In the genomic region with DNA sequence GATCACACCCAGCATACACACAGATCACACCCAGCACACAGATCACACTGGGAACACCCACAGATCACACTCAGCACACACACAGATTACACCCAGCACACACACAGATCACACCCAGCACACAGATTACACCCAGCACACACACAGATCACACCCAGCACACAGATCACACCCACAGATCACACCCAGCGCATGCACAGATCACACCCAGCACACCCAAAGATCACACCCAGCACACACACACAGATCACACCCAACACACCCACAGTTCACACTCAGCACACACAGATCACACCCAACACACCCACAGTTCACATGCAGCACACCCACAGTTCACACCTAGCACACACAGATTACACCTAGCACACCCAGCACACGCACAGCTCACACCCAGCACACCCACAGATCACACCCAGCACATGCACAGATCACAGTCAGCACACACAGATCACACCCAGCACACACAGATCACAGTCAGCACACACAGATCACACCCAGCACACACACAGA, we compare ENCODE assay signal across 2 cellular contexts.
TF ChIP-seq lines count a peak whose summit lies in the region.

No MANE protein-coding gene starts in this region.

TF ChIP-seq in HepG2, 621 proteins besides CTCF, POLR2A, EP300 and RAD21:
- 0 out of 2 replicates have a peak, but pooled peaks have one; percentile 27 for TF ChIP-seq IKZF1 (IDR thresholded peaks at IDR 0.05)
- 0 out of 2 replicates have a peak, but pooled peaks have one; percentile 53 for TF ChIP-seq NONO (IDR thresholded peaks at IDR 0.05)
- TF ChIP-seq NONO (CRISPR knock-in tag; conservative IDR thresholded peaks at IDR 0.05): no peak
- TF ChIP-seq ZNF383 (CRISPR knock-in tag; IDR thresholded peaks at IDR 0.05; ENCODE audit: borderline replicate concordance): no peak
- TF ChIP-seq, protein P1, sequence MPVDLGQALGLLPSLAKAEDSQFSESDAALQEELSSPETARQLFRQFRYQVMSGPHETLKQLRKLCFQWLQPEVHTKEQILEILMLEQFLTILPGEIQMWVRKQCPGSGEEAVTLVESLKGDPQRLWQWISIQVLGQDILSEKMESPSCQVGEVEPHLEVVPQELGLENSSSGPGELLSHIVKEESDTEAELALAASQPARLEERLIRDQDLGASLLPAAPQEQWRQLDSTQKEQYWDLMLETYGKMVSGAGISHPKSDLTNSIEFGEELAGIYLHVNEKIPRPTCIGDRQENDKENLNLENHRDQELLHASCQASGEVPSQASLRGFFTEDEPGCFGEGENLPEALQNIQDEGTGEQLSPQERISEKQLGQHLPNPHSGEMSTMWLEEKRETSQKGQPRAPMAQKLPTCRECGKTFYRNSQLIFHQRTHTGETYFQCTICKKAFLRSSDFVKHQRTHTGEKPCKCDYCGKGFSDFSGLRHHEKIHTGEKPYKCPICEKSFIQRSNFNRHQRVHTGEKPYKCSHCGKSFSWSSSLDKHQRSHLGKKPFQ (CRISPR knock-in tag; IDR thresholded peaks at IDR 0.05; ENCODE audit: insufficient replicate concordance): peak; percentile 58
- no peak for TF ChIP-seq TCF7 (IDR thresholded peaks at IDR 0.05; ENCODE audit: low read depth)
- TF ChIP-seq ZNF883 (CRISPR knock-in tag; IDR thresholded peaks at IDR 0.05; ENCODE audit: not compliant biosample characterization): no peak
- TF ChIP-seq RNF2 (conservative IDR thresholded peaks at IDR 0.05; ENCODE audit: low read depth): no peak
- TF ChIP-seq, protein P2, sequence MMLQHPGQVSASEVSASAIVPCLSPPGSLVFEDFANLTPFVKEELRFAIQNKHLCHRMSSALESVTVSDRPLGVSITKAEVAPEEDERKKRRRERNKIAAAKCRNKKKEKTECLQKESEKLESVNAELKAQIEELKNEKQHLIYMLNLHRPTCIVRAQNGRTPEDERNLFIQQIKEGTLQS (CRISPR knock-in tag; IDR thresholded peaks at IDR 0.05): no peak

TF ChIP-seq in K562, 482 proteins besides CTCF, POLR2A, EP300 and RAD21:
- no peak for TF ChIP-seq U2AF2 (optimal IDR thresholded peaks at IDR 0.05; ENCODE audit: low read depth, low read length)
- no peak for TF ChIP-seq TRIM24 (IDR thresholded peaks at IDR 0.05)
- TF ChIP-seq ZNF764 (CRISPR knock-in tag; IDR thresholded peaks at IDR 0.05; ENCODE audit: low read depth): no peak
- TF ChIP-seq NCOA2 (IDR thresholded peaks at IDR 0.05; ENCODE audit: partially characterized antibody in 2 of 2): no peak
- TF ChIP-seq, protein P3, sequence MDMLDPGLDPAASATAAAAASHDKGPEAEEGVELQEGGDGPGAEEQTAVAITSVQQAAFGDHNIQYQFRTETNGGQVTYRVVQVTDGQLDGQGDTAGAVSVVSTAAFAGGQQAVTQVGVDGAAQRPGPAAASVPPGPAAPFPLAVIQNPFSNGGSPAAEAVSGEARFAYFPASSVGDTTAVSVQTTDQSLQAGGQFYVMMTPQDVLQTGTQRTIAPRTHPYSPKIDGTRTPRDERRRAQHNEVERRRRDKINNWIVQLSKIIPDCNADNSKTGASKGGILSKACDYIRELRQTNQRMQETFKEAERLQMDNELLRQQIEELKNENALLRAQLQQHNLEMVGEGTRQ (CRISPR knock-in tag; IDR thresholded peaks at IDR 0.05): no peak
- TF ChIP-seq, protein P4, sequence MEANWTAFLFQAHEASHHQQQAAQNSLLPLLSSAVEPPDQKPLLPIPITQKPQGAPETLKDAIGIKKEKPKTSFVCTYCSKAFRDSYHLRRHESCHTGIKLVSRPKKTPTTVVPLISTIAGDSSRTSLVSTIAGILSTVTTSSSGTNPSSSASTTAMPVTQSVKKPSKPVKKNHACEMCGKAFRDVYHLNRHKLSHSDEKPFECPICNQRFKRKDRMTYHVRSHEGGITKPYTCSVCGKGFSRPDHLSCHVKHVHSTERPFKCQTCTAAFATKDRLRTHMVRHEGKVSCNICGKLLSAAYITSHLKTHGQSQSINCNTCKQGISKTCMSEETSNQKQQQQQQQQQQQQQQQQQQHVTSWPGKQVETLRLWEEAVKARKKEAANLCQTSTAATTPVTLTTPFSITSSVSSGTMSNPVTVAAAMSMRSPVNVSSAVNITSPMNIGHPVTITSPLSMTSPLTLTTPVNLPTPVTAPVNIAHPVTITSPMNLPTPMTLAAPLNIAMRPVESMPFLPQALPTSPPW (CRISPR knock-in tag; IDR thresholded peaks at IDR 0.05): no peak
- no peak for TF ChIP-seq MTA3 (IDR thresholded peaks at IDR 0.05; ENCODE audit: borderline replicate concordance)
- TF ChIP-seq, protein P5, sequence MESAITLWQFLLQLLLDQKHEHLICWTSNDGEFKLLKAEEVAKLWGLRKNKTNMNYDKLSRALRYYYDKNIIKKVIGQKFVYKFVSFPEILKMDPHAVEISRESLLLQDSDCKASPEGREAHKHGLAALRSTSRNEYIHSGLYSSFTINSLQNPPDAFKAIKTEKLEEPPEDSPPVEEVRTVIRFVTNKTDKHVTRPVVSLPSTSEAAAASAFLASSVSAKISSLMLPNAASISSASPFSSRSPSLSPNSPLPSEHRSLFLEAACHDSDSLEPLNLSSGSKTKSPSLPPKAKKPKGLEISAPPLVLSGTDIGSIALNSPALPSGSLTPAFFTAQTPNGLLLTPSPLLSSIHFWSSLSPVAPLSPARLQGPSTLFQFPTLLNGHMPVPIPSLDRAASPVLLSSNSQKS (CRISPR knock-in tag; IDR thresholded peaks at IDR 0.05): no peak
- no peak for TF ChIP-seq ZFX (CRISPR knock-in tag; IDR thresholded peaks at IDR 0.05)
- no peak for TF ChIP-seq MCM5 (IDR thresholded peaks at IDR 0.05; ENCODE audit: low read depth)
- TF ChIP-seq SRSF1 (IDR thresholded peaks at IDR 0.05; ENCODE audit: low read depth, low read length): no peak
- no peak for TF ChIP-seq ZNF121 (CRISPR knock-in tag; conservative IDR thresholded peaks at IDR 0.05)
